8 cellular contexts compared by ENCODE assay signal in the genomic region with DNA sequence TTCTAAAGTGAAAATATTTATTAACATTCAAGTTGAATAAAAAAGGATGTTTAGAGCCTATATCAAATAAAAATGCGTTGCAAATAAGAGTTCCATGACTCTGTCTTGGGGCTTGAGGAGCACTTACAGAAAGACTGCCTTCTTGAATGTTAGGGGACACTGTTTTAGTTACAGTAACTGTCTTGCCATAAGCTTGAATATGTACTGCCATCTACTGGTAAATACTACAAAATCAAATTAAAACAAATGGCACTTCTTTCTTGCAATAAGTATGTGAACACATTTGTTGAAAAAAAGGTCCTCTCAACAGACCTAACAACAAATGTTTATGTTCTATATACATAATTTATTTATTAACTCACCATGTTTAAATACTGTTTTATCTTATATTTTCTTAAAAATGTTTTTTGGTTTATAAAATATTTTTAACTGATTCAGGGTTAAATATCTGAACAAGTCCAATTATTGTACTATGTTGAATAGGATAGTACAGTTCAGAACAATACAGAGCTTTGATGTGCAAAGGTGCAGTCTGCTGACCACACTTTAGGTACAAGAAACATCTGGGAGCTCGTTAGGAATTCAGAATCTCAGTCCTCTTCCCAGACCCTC.
A peak's percentile ranks its signal among the peaks of the same experiment; 100 is the strongest.
DNase-seq lines count a peak whose midpoint lies in the region; ATAC-seq and TF ChIP-seq lines count a peak whose summit lies in the region.

No MANE protein-coding gene starts in this region.

- peak; percentile 17 for TF ChIP-seq CTCF in GM20000 (IDR thresholded peaks at IDR 0.05; ENCODE audit: extremely low read depth, missing control alignments)

- peak; percentile 59; the same call in 2 of the 3 replicates for ATAC-seq in SK-N-SH treated with all-trans-retinoic acid at 6 μM for 48 hours

- DNase-seq in D341Med (ENCODE audit: low spot score): peak; percentile 30
- DNase-seq in GM20000 (ENCODE audit: low spot score): peak; percentile 8
- DNase-seq in NAMALWA (ENCODE audit: low spot score): peak; percentile 60
- DNase-seq in hepatic stellate cell (ENCODE audit: low spot score): peak; percentile 2
- no peak for DNase-seq in mesenteric fat pad (ENCODE audit: low spot score)
- no peak for DNase-seq in islet precursor cell
- DNase-seq in activated CD4-positive, alpha-beta T cell treated with anti-CD3 and anti-CD28 coated beads, Interleukin-2, amount 50 U/mL, for 48 hours: no peak

TF ChIP-seq in SK-N-SH treated with all-trans-retinoic acid at 6 μM for 48 hours, 23 proteins besides CTCF, POLR2A, EP300 and RAD21:
- TF ChIP-seq TCF4 (CRISPR knock-in tag; IDR thresholded peaks at IDR 0.05; ENCODE audit: borderline replicate concordance) (no peak), ESRRG (CRISPR knock-in tag; IDR thresholded peaks at IDR 0.05) (no peak), CSDC2 (CRISPR knock-in tag; IDR thresholded peaks at IDR 0.05) (no peak), RARB (CRISPR knock-in tag; IDR thresholded peaks at IDR 0.05) (no peak), ZFP30 (CRISPR knock-in tag; IDR thresholded peaks at IDR 0.05) (no peak), ZC3H10 (CRISPR knock-in tag; IDR thresholded peaks at IDR 0.05) (no peak), PPARA (CRISPR knock-in tag; IDR thresholded peaks at IDR 0.05; ENCODE audit: borderline replicate concordance) (no peak)
TF ChIP-seq in SK-N-SH treated with all-trans-retinoic acid at 6 μM for 48 hours: peak in this region for 0.

Comparison
In these comparisons a context has a peak if more than half of its experiments do, and no peak if none do; other contexts are left out.
1. DNase-seq: peak in D341Med (single experiment), GM20000 (single experiment), NAMALWA (single experiment) and hepatic stellate cell (single experiment); none in mesenteric fat pad (single experiment), islet precursor cell (single experiment) and activated CD4-positive, alpha-beta T cell treated with anti-CD3 and anti-CD28 coated beads, Interleukin-2, amount 50 U/mL, for 48 hours (0 of 2).